ENCODE assay signal across 13 cellular contexts in the genomic region with DNA sequence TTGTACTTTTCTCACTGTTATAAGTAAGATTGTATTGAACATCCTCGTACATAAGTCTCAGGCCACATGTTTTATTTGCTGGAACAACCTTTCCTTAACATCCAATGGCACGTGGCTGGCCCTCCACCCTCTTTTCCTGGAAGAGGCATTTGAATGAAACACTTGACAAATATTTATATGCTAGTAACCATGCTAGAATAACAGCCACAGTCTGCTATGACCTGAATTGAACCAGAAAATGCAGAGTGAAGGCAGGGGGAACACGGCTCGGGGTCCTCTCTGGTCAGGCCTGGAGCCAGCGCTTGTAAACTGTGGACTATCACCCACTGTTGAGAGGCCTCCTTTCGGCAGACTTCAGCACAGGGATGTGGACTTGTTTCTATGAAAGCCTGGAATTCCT.
A peak's percentile ranks its signal among the peaks of the same experiment; 100 is the strongest.
DNase-seq lines count a peak whose midpoint lies in the region; ATAC-seq, FAIRE-seq and TF ChIP-seq lines count a peak whose summit lies in the region.
"Had no signal": no experiment of that assay in that cellular context is flagged by ENCODE, and none has a peak within 500 bp of the region (broad histone marks: within the 10 kb centered on the region; RNA-seq: fewer than 3 reads in every experiment).

No MANE protein-coding gene starts in this region.

- no peak overlapping the region; the same call in 1 of the 2 replicates for H3K4me3 ChIP-seq in ACC112 (ENCODE audit: low read depth, low read length)
- peak overlapping the region in 1 of 2 donors; percentile 7 for H3K4me3 ChIP-seq in ascending aorta
- H3K4me3 ChIP-seq in prostate gland = no peak overlapping the region

- no peaks in the 10 kb centered on the region for H3K36me3 Mint-ChIP-seq in progenitor cell of endocrine pancreas (ENCODE audit: insufficient read depth)
- H3K36me3 Mint-ChIP-seq in WTC11 = no peaks in the 10 kb centered on the region

- TF ChIP-seq POLR2A in prostate gland (IDR thresholded peaks at IDR 0.05) = no peak

- ATAC-seq in left cardiac atrium (peak; percentile 57 to 64), WTC11 (no peak; the same call in 1 of the 2 replicates)

- peak in 1 of 3 experiments; percentile 7 for TF ChIP-seq CTCF in ascending aorta (IDR thresholded peaks at IDR 0.05)
- TF ChIP-seq CTCF in prostate gland (IDR thresholded peaks at IDR 0.05) = no peak
- no peak for TF ChIP-seq CTCF in progenitor cell of endocrine pancreas (IDR thresholded peaks at IDR 0.05; ENCODE audit: unreplicated experiment)
- no peak for TF ChIP-seq CTCF in WTC11 (IDR thresholded peaks at IDR 0.05)

- no peaks in the 10 kb centered on the region for H3K9me3 ChIP-seq in ascending aorta
- H3K9me3 ChIP-seq in prostate gland = no peaks in the 10 kb centered on the region

- no peak for FAIRE-seq in urothelium cell line (lab: Jason Lieb, UNC)
- FAIRE-seq: colon had no signal

- H3K27me3 ChIP-seq in ACC112 (ENCODE audit: insufficient read depth, low read length) = no peaks in the 10 kb centered on the region
- no peaks in the 10 kb centered on the region for H3K27me3 ChIP-seq in ascending aorta
- no peaks in the 10 kb centered on the region for H3K27me3 ChIP-seq in prostate gland (replicated peaks; ENCODE audit: insufficient read depth)

- H3K9me3 Mint-ChIP-seq in progenitor cell of endocrine pancreas (ENCODE audit: low read depth) (peaks cover under 1% of the 10 kb centered on the region), WTC11 (peaks cover 8% of the 10 kb centered on the region)
- H3K9me3 Mint-ChIP-seq: activated T-cell treated with anti-CD3 and anti-CD28 coated beads, Interleukin-2, amount 50 U/mL, for 24 hours had no signal

- DNase-seq in ascending aorta (ENCODE audit: low spot score in 2 of 2) = peak in 1 of 2 donors; percentile 91
- DNase-seq in left cardiac atrium = peak; percentile 73
- DNase-seq in prostate gland (ENCODE audit: low spot score) = peak; percentile 17
- no peak for DNase-seq in SHP77 (lab: John Stamatoyannopoulos, UW)
- DNase-seq in progenitor cell of endocrine pancreas (ENCODE audit: low spot score, unreplicated experiment) = no peak
- DNase-seq in urothelium cell line (ENCODE audit: low spot score) = no peak
- DNase-seq in WTC11 (ENCODE audit: low spot score) = no peak
- DNase-seq: activated T-cell treated with anti-CD3 and anti-CD28 coated beads, Interleukin-2, amount 50 U/mL, for 24 hours; NCI-H2081; nephron progenitor cell; stimulated activated CD4-positive, alpha-beta T cell treated with anti-CD3 and anti-CD28 coated beads, Interleukin-4, amount 100 ng/mL, for 24 hours had no signal

- H2AFZ ChIP-seq in ACC112 (ENCODE audit: low read length, unreplicated experiment) = peak overlapping the region; percentile 83

- H3K27me3 Mint-ChIP-seq in progenitor cell of endocrine pancreas (peaks cover 77% of the 10 kb centered on the region), WTC11 (ENCODE audit: low read depth) (no peaks in the 10 kb centered on the region)

- no peaks in the 10 kb centered on the region for H3K79me2 ChIP-seq in ACC112 (ENCODE audit: control insufficient read depth, insufficient read depth, low read length, unreplicated experiment)

- H3K36me3 ChIP-seq in ACC112 (ENCODE audit: insufficient read depth, low read length) = no peaks in the 10 kb centered on the region
- no peaks in the 10 kb centered on the region for H3K36me3 ChIP-seq in ascending aorta
- no peaks in the 10 kb centered on the region for H3K36me3 ChIP-seq in prostate gland

- POLR2A ChIA-PET in WTC11 (lab: Charles Lee) = no interaction called here

- H3K4me1 ChIP-seq in ACC112 (ENCODE audit: control insufficient read depth, insufficient read depth, low read length, unreplicated experiment) = peaks cover 12% of the 10 kb centered on the region
- H3K4me1 ChIP-seq in ascending aorta = peaks cover 9 to 18% of the 10 kb centered on the region in 2 donors
- no peaks in the 10 kb centered on the region for H3K4me1 ChIP-seq in prostate gland (replicated peaks)

- 37% methylated on average over 6 of the region's 6 CpGs for WGBS in prostate gland

- CTCF ChIA-PET in WTC11 (lab: Charles Lee) = no interaction called here

- intact Hi-C loops in ascending aorta (cut with DNase I) = loop anchor here (1.0 to 5.0 kb wide), 6 partner anchors 45 to 319 kb away; a partner anchor contains a TSS
- intact Hi-C loops in left cardiac atrium (cut with DNase I) = no loop called here
- intact Hi-C loops in prostate gland (cut with DNase I) = no loop called here

- H3K4me1 Mint-ChIP-seq in progenitor cell of endocrine pancreas (ENCODE audit: low read depth) (peaks cover 5% of the 10 kb centered on the region), WTC11 (peaks cover 8% of the 10 kb centered on the region)

- no peak overlapping the region for H3K27ac Mint-ChIP-seq in progenitor cell of endocrine pancreas
- H3K27ac Mint-ChIP-seq in WTC11 = no peak overlapping the region
- H3K27ac Mint-ChIP-seq: activated T-cell treated with anti-CD3 and anti-CD28 coated beads, Interleukin-2, amount 50 U/mL, for 24 hours; nephron progenitor cell had no signal

- H3K4me3 Mint-ChIP-seq in progenitor cell of endocrine pancreas (ENCODE audit: low read depth) (no peak overlapping the region), WTC11 (no peak overlapping the region)
- H3K4me3 Mint-ChIP-seq: activated T-cell treated with anti-CD3 and anti-CD28 coated beads, Interleukin-2, amount 50 U/mL, for 24 hours; nephron progenitor cell had no signal

- H3K27ac ChIP-seq in ACC112 (ENCODE audit: low read depth, low read length) (peak overlapping the region; percentile 74), ascending aorta (peak overlapping the region; percentile 89 to 93), prostate gland (no peak overlapping the region)

TF ChIP-seq in WTC11, 78 proteins besides CTCF, POLR2A, EP300 and RAD21 (continues in another document):
- TF ChIP-seq ZNF317 (CRISPR knock-in tag; IDR thresholded peaks at IDR 0.05; ENCODE audit: borderline replicate concordance, low read depth) (no peak), NR2C2 (CRISPR knock-in tag; IDR thresholded peaks at IDR 0.05) (no peak), CREM (CRISPR knock-in tag; IDR thresholded peaks at IDR 0.05) (no peak), SMAD3 (CRISPR knock-in tag; IDR thresholded peaks at IDR 0.05; ENCODE audit: borderline replicate concordance) (no peak), ZNF671 (CRISPR knock-in tag; IDR thresholded peaks at IDR 0.05) (no peak), NFATC4 (CRISPR knock-in tag; IDR thresholded peaks at IDR 0.05) (no peak)
- TF ChIP-seq, protein P1, sequence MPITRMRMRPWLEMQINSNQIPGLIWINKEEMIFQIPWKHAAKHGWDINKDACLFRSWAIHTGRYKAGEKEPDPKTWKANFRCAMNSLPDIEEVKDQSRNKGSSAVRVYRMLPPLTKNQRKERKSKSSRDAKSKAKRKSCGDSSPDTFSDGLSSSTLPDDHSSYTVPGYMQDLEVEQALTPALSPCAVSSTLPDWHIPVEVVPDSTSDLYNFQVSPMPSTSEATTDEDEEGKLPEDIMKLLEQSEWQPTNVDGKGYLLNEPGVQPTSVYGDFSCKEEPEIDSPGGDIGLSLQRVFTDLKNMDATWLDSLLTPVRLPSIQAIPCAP (CRISPR knock-in tag; IDR thresholded peaks at IDR 0.05) = no peak
- TF ChIP-seq, protein P2, sequence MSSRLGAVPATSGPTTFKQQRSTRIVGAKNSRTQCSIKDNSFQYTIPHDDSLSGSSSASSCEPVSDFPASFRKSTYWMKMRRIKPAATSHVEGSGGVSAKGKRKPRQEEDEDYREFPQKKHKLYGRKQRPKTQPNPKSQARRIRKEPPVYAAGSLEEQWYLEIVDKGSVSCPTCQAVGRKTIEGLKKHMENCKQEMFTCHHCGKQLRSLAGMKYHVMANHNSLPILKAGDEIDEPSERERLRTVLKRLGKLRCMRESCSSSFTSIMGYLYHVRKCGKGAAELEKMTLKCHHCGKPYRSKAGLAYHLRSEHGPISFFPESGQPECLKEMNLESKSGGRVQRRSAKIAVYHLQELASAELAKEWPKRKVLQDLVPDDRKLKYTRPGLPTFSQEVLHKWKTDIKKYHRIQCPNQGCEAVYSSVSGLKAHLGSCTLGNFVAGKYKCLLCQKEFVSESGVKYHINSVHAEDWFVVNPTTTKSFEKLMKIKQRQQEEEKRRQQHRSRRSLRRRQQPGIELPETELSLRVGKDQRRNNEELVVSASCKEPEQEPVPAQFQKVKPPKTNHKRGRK (CRISPR knock-in tag; IDR thresholded peaks at IDR 0.05; ENCODE audit: borderline replicate concordance) = no peak
- TF ChIP-seq, protein P3, sequence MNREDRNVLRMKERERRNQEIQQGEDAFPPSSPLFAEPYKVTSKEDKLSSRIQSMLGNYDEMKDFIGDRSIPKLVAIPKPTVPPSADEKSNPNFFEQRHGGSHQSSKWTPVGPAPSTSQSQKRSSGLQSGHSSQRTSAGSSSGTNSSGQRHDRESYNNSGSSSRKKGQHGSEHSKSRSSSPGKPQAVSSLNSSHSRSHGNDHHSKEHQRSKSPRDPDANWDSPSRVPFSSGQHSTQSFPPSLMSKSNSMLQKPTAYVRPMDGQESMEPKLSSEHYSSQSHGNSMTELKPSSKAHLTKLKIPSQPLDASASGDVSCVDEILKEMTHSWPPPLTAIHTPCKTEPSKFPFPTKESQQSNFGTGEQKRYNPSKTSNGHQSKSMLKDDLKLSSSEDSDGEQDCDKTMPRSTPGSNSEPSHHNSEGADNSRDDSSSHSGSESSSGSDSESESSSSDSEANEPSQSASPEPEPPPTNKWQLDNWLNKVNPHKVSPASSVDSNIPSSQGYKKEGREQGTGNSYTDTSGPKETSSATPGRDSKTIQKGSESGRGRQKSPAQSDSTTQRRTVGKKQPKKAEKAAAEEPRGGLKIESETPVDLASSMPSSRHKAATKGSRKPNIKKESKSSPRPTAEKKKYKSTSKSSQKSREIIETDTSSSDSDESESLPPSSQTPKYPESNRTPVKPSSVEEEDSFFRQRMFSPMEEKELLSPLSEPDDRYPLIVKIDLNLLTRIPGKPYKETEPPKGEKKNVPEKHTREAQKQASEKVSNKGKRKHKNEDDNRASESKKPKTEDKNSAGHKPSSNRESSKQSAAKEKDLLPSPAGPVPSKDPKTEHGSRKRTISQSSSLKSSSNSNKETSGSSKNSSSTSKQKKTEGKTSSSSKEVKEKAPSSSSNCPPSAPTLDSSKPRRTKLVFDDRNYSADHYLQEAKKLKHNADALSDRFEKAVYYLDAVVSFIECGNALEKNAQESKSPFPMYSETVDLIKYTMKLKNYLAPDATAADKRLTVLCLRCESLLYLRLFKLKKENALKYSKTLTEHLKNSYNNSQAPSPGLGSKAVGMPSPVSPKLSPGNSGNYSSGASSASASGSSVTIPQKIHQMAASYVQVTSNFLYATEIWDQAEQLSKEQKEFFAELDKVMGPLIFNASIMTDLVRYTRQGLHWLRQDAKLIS (CRISPR knock-in tag; IDR thresholded peaks at IDR 0.05; ENCODE audit: borderline replicate concordance) = no peak

Comparison
In these comparisons a context has a peak if more than half of its experiments do, and no peak if none do; other contexts are left out.
1. H3K27ac ChIP-seq: peak in ACC112 (single experiment) and ascending aorta (2 of 2); none in prostate gland (0 of 2).
2. DNase-seq: peak in left cardiac atrium (single experiment) and prostate gland (single experiment); none in SHP77 (0 of 2), progenitor cell of endocrine pancreas (single experiment), urothelium cell line (single experiment) and WTC11 (single experiment).